In the genomic region with DNA sequence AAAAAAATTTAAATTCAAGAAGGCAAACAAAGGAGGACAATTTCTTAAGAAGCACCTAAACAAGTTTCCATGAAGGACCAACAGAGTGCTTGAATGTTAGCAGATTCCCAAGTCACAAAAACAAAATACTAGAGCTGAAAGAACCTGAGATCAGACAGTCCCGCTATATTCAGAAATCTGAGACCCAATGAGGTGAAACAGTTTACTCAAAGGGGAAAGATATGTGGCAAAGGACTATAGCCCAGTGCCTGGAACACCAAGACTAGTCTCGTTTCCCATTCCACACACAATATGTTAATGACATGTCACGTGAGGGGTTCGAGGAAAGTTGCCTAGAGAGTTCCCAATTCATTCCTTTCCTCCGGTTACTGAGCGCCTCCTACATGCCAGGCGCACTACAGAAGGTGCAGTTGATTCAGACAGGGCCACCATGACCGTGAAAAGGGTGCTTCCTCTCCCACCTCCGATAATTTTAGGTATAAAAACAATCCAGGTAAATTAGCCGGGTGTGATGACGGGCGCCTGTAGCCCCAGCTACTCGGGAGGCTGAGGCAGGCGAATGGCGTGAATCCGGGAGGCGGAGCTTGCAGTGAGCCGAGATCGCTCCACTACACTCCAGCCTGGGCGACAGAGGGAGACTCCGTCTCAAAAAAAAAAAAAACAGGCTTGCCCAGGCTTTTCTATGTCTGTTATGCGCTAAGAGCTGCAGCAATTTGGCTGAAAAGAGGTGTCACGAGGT, we compare ENCODE assay signal across 8 cellular contexts. TPM values are rescaled to one million over a fixed set of nuclear protein-coding genes. Genes with fewer than 3 reads are reported as not detected.
A peak's percentile ranks its signal among the peaks of the same experiment; 100 is the strongest.
DNase-seq lines count a peak whose midpoint lies in the region; TF ChIP-seq lines count a peak whose summit lies in the region.

No MANE protein-coding gene starts in this region.

- 1 to 2% methylated on average over 23 of the region's 23 CpGs for WGBS in tibial nerve, 2 donors

- H2AFZ ChIP-seq in Karpas-422 (ENCODE audit: low read length): peak overlapping the region; percentile 44; the same call in 1 of the 2 replicates

- DNase-seq in EH (ENCODE audit: low read depth) (peak; percentile 72), H4 (ENCODE audit: low spot score) (peak; percentile 79), Karpas-422 (peak; percentile 80), SHP77 (lab: John Stamatoyannopoulos, UW) (peak; percentile 61 to 70), globus pallidus (ENCODE audit: low spot score) (peak; percentile 70), nucleus accumbens (lab: John Stamatoyannopoulos, UW) (peak in 54 of 56 donors; percentile 3 to 81 (median 48)), tibial nerve (ENCODE audit: low spot score in 2 of 2) (peak; percentile 30 to 54)
- DNase-seq in activated naive CD4-positive, alpha-beta T cell (lab: John Stamatoyannopoulos, UW): peak; percentile 2 to 10 (median 8)

- no peak for TF ChIP-seq POLR2A in tibial nerve (IDR thresholded peaks at IDR 0.05)

- no peaks in the 10 kb centered on the region for H4K20me1 ChIP-seq in Karpas-422 (ENCODE audit: insufficient read depth, low read depth, low read length)

- peaks cover 50% of the 10 kb centered on the region for H3K79me2 ChIP-seq in Karpas-422 (ENCODE audit: low read length)

- H3K36me3 ChIP-seq in Karpas-422 (ENCODE audit: insufficient read depth, low read length) (no peaks in the 10 kb centered on the region), tibial nerve (no peaks in the 10 kb centered on the region)

- H3K4me3 ChIP-seq in Karpas-422 (ENCODE audit: low read length) (peak overlapping the region; percentile 76), tibial nerve (peak overlapping the region; percentile 64 to 78 (median 71))

- no peak for TF ChIP-seq EP300 in tibial nerve (IDR thresholded peaks at IDR 0.05)

- H3K4me1 ChIP-seq in Karpas-422 (ENCODE audit: low read length) (peaks cover 24% of the 10 kb centered on the region), tibial nerve (peaks cover 0 to 45% (median 5%) of the 10 kb centered on the region in 4 donors)

- peak overlapping the region; percentile 95 for H3K4me2 ChIP-seq in Karpas-422 (ENCODE audit: low read depth, low read length, poor library complexity, severe bottlenecking)

- H3K9me3 ChIP-seq in Karpas-422 (ENCODE audit: low read length) (no peaks in the 10 kb centered on the region), tibial nerve (no peaks in the 10 kb centered on the region)

- H3K9me2 ChIP-seq in Karpas-422 (replicated peaks; ENCODE audit: insufficient read depth, low read length): no peaks in the 10 kb centered on the region

- TF ChIP-seq CTCF in tibial nerve (IDR thresholded peaks at IDR 0.05): peak in 1 of 5 experiments; percentile 32

- H3K9ac ChIP-seq in Karpas-422 (ENCODE audit: low read length): peak overlapping the region; percentile 79

- H3K27ac ChIP-seq in Karpas-422 (ENCODE audit: low read length) (peak overlapping the region; percentile 74), tibial nerve (peak overlapping the region; percentile 83 to 93 (median 87))

- H3K27me3 ChIP-seq in Karpas-422 (ENCODE audit: low read length) (no peaks in the 10 kb centered on the region), tibial nerve (no peaks in the 10 kb centered on the region)

RNA-seq across cellular contexts. Expression of a gene that starts 0.6 kb away (rescaled TPM):
- 14.4 and 15.5 TPM in 2 replicates for total RNA-seq in H4 (2014; rRNA removed; shearing (Covaris generic))
- 11.1 and 29.7 TPM in 2 replicates for total RNA-seq in Karpas-422 (2014; rRNA removed; shearing (Covaris generic); ENCODE audit: low replicate concordance)
- total RNA-seq in tibial nerve: 10 to 100 TPM; 14.7 to 36.7 (median 20.8) TPM

RNA-seq across cellular contexts. Expression of a gene that starts 41.0 kb away (rescaled TPM):
- total RNA-seq in H4 (2014; rRNA removed; shearing (Covaris generic)): 22.4 and 30.9 TPM in 2 replicates
- total RNA-seq in Karpas-422 (2014; rRNA removed; shearing (Covaris generic); ENCODE audit: low replicate concordance): 61.8 and 94.7 TPM in 2 replicates
- total RNA-seq in tibial nerve: 10 to 100 TPM; 14.4 to 22.4 (median 17.9) TPM

Comparison
In these comparisons a context has a peak if more than half of its experiments do, and no peak if none do; other contexts are left out.
1. Peak in every context shown above with its lines: DNase-seq, H3K4me3 ChIP-seq and H3K27ac ChIP-seq.
2. DNase-seq: peak in every context shown above with its lines; median percentile 80 in Karpas-422; 79 in H4; 72 in EH; 70 in globus pallidus; 66 in SHP77; 48 in nucleus accumbens; 42 in tibial nerve; 8 in activated naive CD4-positive, alpha-beta T cell.